Comparison of ENCODE assay signal across 8 cellular contexts in the genomic region with DNA sequence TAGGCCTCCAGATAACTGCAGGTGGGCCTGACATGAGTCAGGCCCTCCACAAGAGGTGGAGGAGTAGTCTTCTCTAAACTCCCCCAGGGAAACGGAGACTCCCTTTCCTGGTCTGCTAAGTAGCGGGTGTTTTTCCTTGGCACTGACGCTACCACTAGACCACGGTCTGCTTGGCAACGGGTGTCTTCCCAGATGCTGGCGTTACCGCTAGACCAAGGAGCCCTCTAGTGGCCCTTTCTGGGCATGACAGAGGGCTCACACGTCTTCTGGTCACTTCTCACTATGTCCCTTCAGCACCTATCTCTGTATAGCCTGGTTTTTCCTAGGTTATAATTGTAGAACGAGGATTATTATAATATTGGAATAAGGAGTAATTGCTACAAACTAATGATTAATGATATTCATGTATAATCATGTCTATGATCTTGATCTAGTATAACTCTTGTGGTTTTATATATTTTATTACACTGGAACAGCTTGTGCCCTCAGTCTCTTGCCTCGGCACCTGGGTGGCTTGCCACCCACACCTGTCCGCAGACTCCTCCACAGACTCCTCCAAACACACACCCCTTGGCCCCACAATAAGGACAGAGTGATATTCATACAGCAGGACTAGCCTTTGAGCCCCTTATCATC. TPM values are rescaled to one million over a fixed set of nuclear protein-coding genes. Genes with fewer than 3 reads are reported as not detected.
A peak's percentile ranks its signal among the peaks of the same experiment; 100 is the strongest.
DNase-seq lines count a peak whose midpoint lies in the region; ATAC-seq, FAIRE-seq and TF ChIP-seq lines count a peak whose summit lies in the region.
"Not testable (repeated sequence)": the region's sequence is repeated elsewhere in the genome, so short reads cannot be mapped to it uniquely, and the experiment has no call there.

No MANE protein-coding gene starts in this region.

- peak; percentile 58 for FAIRE-seq in frontal cortex (lab: Jason Lieb, UNC)

- not testable (repeated sequence) for H3K9me3 ChIP-seq in BLaER1 treated with 17β-estradiol and CSF1 and Interleukin-3, amounts not matched to agents 10 nM and 100 nM (replicated peaks in 1 of 11); WERI-Rb-1 (ENCODE audit: severe bottlenecking)

- H3K27me3 ChIP-seq in BLaER1 treated with 17β-estradiol and CSF1 and Interleukin-3, amounts not matched to agents 10 nM and 100 nM, result not testable (repeated sequence)
- peaks cover 90% of the 10 kb centered on the region for H3K27me3 ChIP-seq in WERI-Rb-1 (ENCODE audit: insufficient read depth, low read depth, severe bottlenecking)

- not testable (repeated sequence) for H4K20me1 ChIP-seq in BLaER1 treated with 17β-estradiol and CSF1 and Interleukin-3, amounts not matched to agents 10 nM and 100 nM

- not testable (repeated sequence) for H3K27me3 Mint-ChIP-seq in HFFc6 (ENCODE audit: insufficient read depth); natural killer cell treated with Interleukin-12 subunit alpha and Interleukin-12 subunit beta and Interleukin-15 and Interleukin-18, amount 100 ng/mL, for 72 hours

- peak overlapping the region in 10 of 11 experiments; percentile 22 to 92 (median 82); a peak in 18 of 22 replicates for H3K4me2 ChIP-seq in BLaER1 treated with 17β-estradiol and CSF1 and Interleukin-3, amounts not matched to agents 10 nM and 100 nM

- not testable (repeated sequence) for H3K4me3 Mint-ChIP-seq in HFFc6; natural killer cell treated with Interleukin-12 subunit alpha and Interleukin-12 subunit beta and Interleukin-15 and Interleukin-18, amount 100 ng/mL, for 72 hours

- peak overlapping the region in 1 of 11 experiments; percentile 37; a peak in 1 of 22 replicates for H3K27ac ChIP-seq in BLaER1 treated with 17β-estradiol and CSF1 and Interleukin-3, amounts not matched to agents 10 nM and 100 nM
- H3K27ac ChIP-seq in WERI-Rb-1, result not testable (repeated sequence)

- H3K9ac ChIP-seq in BLaER1 treated with 17β-estradiol and CSF1 and Interleukin-3, amounts not matched to agents 10 nM and 100 nM, result peak overlapping the region in 1 of 11 experiments; percentile 36; a peak in 1 of 22 replicates

- peaks cover 27 to 60% (median 32%) of the 10 kb centered on the region in 10 experiments for H3K4me1 ChIP-seq in BLaER1 treated with 17β-estradiol and CSF1 and Interleukin-3, amounts not matched to agents 10 nM and 100 nM

- TF ChIP-seq CTCF in HFFc6 (IDR thresholded peaks at IDR 0.05) (peak; percentile 88), WERI-Rb-1 (IDR thresholded peaks at IDR 0.05; ENCODE audit: low read depth, low read length) (peak; percentile 60)

- not testable (repeated sequence) for H3K4me3 ChIP-seq in BLaER1 treated with 17β-estradiol and CSF1 and Interleukin-3, amounts not matched to agents 10 nM and 100 nM; WERI-Rb-1 (ENCODE audit: low read depth, low read length)

- peak; percentile 65 for DNase-seq in HFFc6
- DNase-seq in NCI-H526 treated with DMSO at 0.1 percent for 48 hours (lab: John Stamatoyannopoulos, UW), result peak; percentile 15
- peak; percentile 55 for DNase-seq in WERI-Rb-1
- peak; percentile 76 for DNase-seq in amniotic epithelial cell (ENCODE audit: low read depth)
- DNase-seq in frontal cortex (ENCODE audit: low spot score in 2 of 2), result not testable (repeated sequence)
- peak; percentile 75 for DNase-seq in natural killer cell treated with Interleukin-12 subunit alpha and Interleukin-12 subunit beta and Interleukin-15 and Interleukin-18, amount 100 ng/mL, for 72 hours (ENCODE audit: low spot score)
- DNase-seq in stimulated activated CD8-positive, alpha-beta memory T cell treated with anti-CD3 and anti-CD28 coated beads, Interleukin-12 subunit alpha, Interleukin-12 subunit beta, amount 100 ng/mL, for 1 hour (ENCODE audit: low read depth), result peak; percentile 52

- not testable (repeated sequence) for H3K36me3 Mint-ChIP-seq in HFFc6 (ENCODE audit: low read depth); natural killer cell treated with Interleukin-12 subunit alpha and Interleukin-12 subunit beta and Interleukin-15 and Interleukin-18, amount 100 ng/mL, for 72 hours

- not testable (repeated sequence) for H3K9me3 Mint-ChIP-seq in HFFc6; natural killer cell treated with Interleukin-12 subunit alpha and Interleukin-12 subunit beta and Interleukin-15 and Interleukin-18, amount 100 ng/mL, for 72 hours

- not testable (repeated sequence) for H3K36me3 ChIP-seq in BLaER1 treated with 17β-estradiol and CSF1 and Interleukin-3, amounts not matched to agents 10 nM and 100 nM; WERI-Rb-1

- H3K4me1 Mint-ChIP-seq in HFFc6 (ENCODE audit: low read depth), result not testable (repeated sequence)
- peaks cover 36 to 42% of the 10 kb centered on the region in 2 donors for H3K4me1 Mint-ChIP-seq in natural killer cell treated with Interleukin-12 subunit alpha and Interleukin-12 subunit beta and Interleukin-15 and Interleukin-18, amount 100 ng/mL, for 72 hours (ENCODE audit: low read depth in 2 of 2)

- H3K27ac Mint-ChIP-seq in HFFc6, result 0 out of 2 replicates have a peak overlapping the region, but pooled peaks have one; percentile 50
- H3K27ac Mint-ChIP-seq in natural killer cell treated with Interleukin-12 subunit alpha and Interleukin-12 subunit beta and Interleukin-15 and Interleukin-18, amount 100 ng/mL, for 72 hours, result not testable (repeated sequence)

- ATAC-seq in natural killer cell treated with Interleukin-12 subunit alpha and Interleukin-12 subunit beta and Interleukin-15 and Interleukin-18, amount 100 ng/mL, for 72 hours, result not testable (repeated sequence)

RNA-seq across cellular contexts. Expression of gene SIGLEC7, which starts 27.3 kb away (rescaled TPM):
- not detected for total RNA-seq in HFFc6 (2021; fragmentation: NEBNext Ultra II Directional; extraction: Animal tissue kit (Norgen Biotek cat#: 25700))
- total RNA-seq in frontal cortex, result under 0.01 TPM
- 1 to 10 TPM; 7.9 to 8.7 TPM for total RNA-seq in natural killer cell treated with Interleukin-12 subunit alpha and Interleukin-12 subunit beta and Interleukin-15 and Interleukin-18, amount 100 ng/mL, for 72 hours

RNA-seq across cellular contexts. Expression of gene SIGLEC9, which starts 44.7 kb away (rescaled TPM):
- total RNA-seq in HFFc6 (2021; fragmentation: NEBNext Ultra II Directional; extraction: Animal tissue kit (Norgen Biotek cat#: 25700)), result not detected
- total RNA-seq in frontal cortex, result 0.41 TPM
- total RNA-seq in natural killer cell treated with Interleukin-12 subunit alpha and Interleukin-12 subunit beta and Interleukin-15 and Interleukin-18, amount 100 ng/mL, for 72 hours, result 1 to 10 TPM in 1 of 2 donors, under 1 TPM in 1; 0.69 to 1.1 TPM

RNA-seq across cellular contexts. Expression of gene CD33, which starts 55.5 kb away (rescaled TPM):
- not detected for total RNA-seq in HFFc6 (2021; fragmentation: NEBNext Ultra II Directional; extraction: Animal tissue kit (Norgen Biotek cat#: 25700))
- 0.41 TPM for total RNA-seq in frontal cortex
- 1 to 10 TPM in 1 of 2 donors, under 1 TPM in 1; 0.89 to 1.4 TPM for total RNA-seq in natural killer cell treated with Interleukin-12 subunit alpha and Interleukin-12 subunit beta and Interleukin-15 and Interleukin-18, amount 100 ng/mL, for 72 hours
